Comparison of ENCODE assay signal across 8 cellular contexts in genomic region chr19:42242071-42242511, GRCh38.
A peak's percentile ranks its signal among the peaks of the same experiment; 100 is the strongest.
DNase-seq lines count a peak whose midpoint lies in the region; ATAC-seq and TF ChIP-seq lines count a peak whose summit lies in the region.

No MANE protein-coding gene starts in this region.

- H3K9me3 ChIP-seq in MM.1S (replicated peaks; ENCODE audit: insufficient read depth, low read length) (no peaks in the 10 kb centered on the region), muscle layer of colon (ENCODE audit: low read length) (no peaks in the 10 kb centered on the region)

- no peaks in the 10 kb centered on the region for H3K9me2 ChIP-seq in MM.1S (replicated peaks; ENCODE audit: insufficient read depth, low read length)

- H3F3A ChIP-seq in MM.1S (ENCODE audit: insufficient read depth, low read length) = peaks cover 21% of the 10 kb centered on the region

- H3K4me1 ChIP-seq in MM.1S (ENCODE audit: low read length) (peaks cover 9% of the 10 kb centered on the region), muscle layer of colon (ENCODE audit: insufficient read depth, low read length) (peaks cover 36% of the 10 kb centered on the region)

- peak overlapping the region; percentile 91 for H3K4me2 ChIP-seq in MM.1S (ENCODE audit: low read depth, low read length)

- peak overlapping the region; percentile 13; the same call in 1 of the 2 replicates for H3K27ac ChIP-seq in MM.1S (ENCODE audit: low read length)
- peak overlapping the region; percentile 55 for H3K27ac ChIP-seq in cingulate gyrus (ENCODE audit: low read depth, low read length)
- peak overlapping the region; percentile 61 for H3K27ac ChIP-seq in muscle layer of colon (ENCODE audit: low read depth, low read length)

- no peak for ATAC-seq in HG02623 (IDR thresholded peaks at IDR 0.05; ENCODE audit: unreplicated experiment)
- no peak for ATAC-seq in HG03469 (IDR thresholded peaks at IDR 0.05; ENCODE audit: unreplicated experiment)

- H3K27me3 ChIP-seq in MM.1S (replicated peaks; ENCODE audit: insufficient read depth, low read length) (no peaks in the 10 kb centered on the region), muscle layer of colon (ENCODE audit: control insufficient read depth in 1 of 2, insufficient read depth in 2 of 2, low read length in 2 of 2) (no peaks in the 10 kb centered on the region)

- no peaks in the 10 kb centered on the region for H4K20me1 ChIP-seq in MM.1S (ENCODE audit: insufficient read depth, low read length)

- no peaks in the 10 kb centered on the region for H3K36me3 ChIP-seq in MM.1S (replicated peaks; ENCODE audit: insufficient read depth, low read length)
- peaks cover 16% of the 10 kb centered on the region for H3K36me3 ChIP-seq in muscle layer of colon (ENCODE audit: insufficient read depth, low read length)

- H3K4me3 ChIP-seq in MM.1S (ENCODE audit: low read length) (peak overlapping the region; percentile 93), muscle layer of colon (ENCODE audit: low read depth in 1 of 2, low read length in 2 of 2) (peak overlapping the region; percentile 56)

- H3K9ac ChIP-seq in MM.1S (ENCODE audit: low read length) (peak overlapping the region; percentile 81), muscle layer of colon (ENCODE audit: low read length) (peak overlapping the region; percentile 89)

- 0 out of 2 replicates have a peak overlapping the region, but pooled peaks have one; percentile 9 for H2AFZ ChIP-seq in MM.1S (ENCODE audit: low read length)

- peaks cover 48% of the 10 kb centered on the region for H3K79me2 ChIP-seq in MM.1S (ENCODE audit: low read length)

- no peak for TF ChIP-seq CTCF in MM.1S (IDR thresholded peaks at IDR 0.05; ENCODE audit: low read length)

- DNase-seq in activated CD4-positive, alpha-beta T cell treated with anti-CD3 and anti-CD28 coated beads for 48 hours = peak; percentile 49
- no peak for DNase-seq in activated CD4-positive, alpha-beta T cell treated with anti-CD3 and anti-CD28 coated beads for 1 hour
- DNase-seq in MM.1S = peak; percentile 18
- no peak for DNase-seq in NCI-H1436 treated with DMSO at 0.1 percent for 48 hours (lab: John Stamatoyannopoulos, UW)

Comparison
In these comparisons a context has a peak if more than half of its experiments do, and no peak if none do; other contexts are left out.
1. DNase-seq: peak in activated CD4-positive, alpha-beta T cell treated with anti-CD3 and anti-CD28 coated beads for 48 hours (single experiment) and MM.1S (single experiment); none in activated CD4-positive, alpha-beta T cell treated with anti-CD3 and anti-CD28 coated beads for 1 hour (single experiment) and NCI-H1436 treated with DMSO at 0.1 percent for 48 hours (single experiment).
2. Peak in every context shown above with its lines, with median percentiles within 50 percentile points of each other: H3K27ac ChIP-seq.